In genomic region chr22:46149493-46149997, GRCh38 we compare ENCODE assay signal across 1 cellular context.
TF ChIP-seq lines count a peak whose summit lies in the region.

No MANE protein-coding gene starts in this region.

TF ChIP-seq in HepG2, 621 proteins besides CTCF, POLR2A, EP300 and RAD21 (continued from another document):
- TF ChIP-seq ARID4A (CRISPR knock-in tag; IDR thresholded peaks at IDR 0.05; ENCODE audit: borderline replicate concordance) (peak; percentile 44; the same call in 1 of the 2 replicates), ZNF577 (CRISPR knock-in tag; IDR thresholded peaks at IDR 0.05; ENCODE audit: borderline replicate concordance, low read depth) (no peak), ZNF747 (CRISPR knock-in tag; IDR thresholded peaks at IDR 0.05; ENCODE audit: borderline replicate concordance) (0 out of 2 replicates have a peak, but pooled peaks have one; percentile 28), GATAD1 (CRISPR knock-in tag; IDR thresholded peaks at IDR 0.05) (no peak), POLR2G (IDR thresholded peaks at IDR 0.05; ENCODE audit: low read depth, low read length) (0 out of 2 replicates have a peak, but pooled peaks have one; percentile 49), ASH2L (IDR thresholded peaks at IDR 0.05; ENCODE audit: insufficient read length, low read depth, low read length) (peak; percentile 26), SPEN (CRISPR knock-in tag; IDR thresholded peaks at IDR 0.05; ENCODE audit: low read depth) (0 out of 2 replicates have a peak, but pooled peaks have one; percentile 16), KMT2B (CRISPR knock-in tag; IDR thresholded peaks at IDR 0.05) (0 out of 2 replicates have a peak, but pooled peaks have one; percentile 38), UBTF (CRISPR knock-in tag; IDR thresholded peaks at IDR 0.05) (peak; percentile 63), ZFX (CRISPR knock-in tag; IDR thresholded peaks at IDR 0.05; ENCODE audit: low read depth) (peak; percentile 11; the same call in 1 of the 2 replicates), ELF3 (CRISPR knock-in tag; IDR thresholded peaks at IDR 0.05) (0 out of 2 replicates have a peak, but pooled peaks have one; percentile 3), ZNF670 (CRISPR knock-in tag; IDR thresholded peaks at IDR 0.05; ENCODE audit: borderline replicate concordance) (0 out of 2 replicates have a peak, but pooled peaks have one; percentile 48), ZBTB43 (CRISPR knock-in tag; conservative IDR thresholded peaks at IDR 0.05) (no peak), ZNF383 (CRISPR knock-in tag; IDR thresholded peaks at IDR 0.05; ENCODE audit: borderline replicate concordance) (0 out of 2 replicates have a peak, but pooled peaks have one; percentile 19), AGO2 (optimal IDR thresholded peaks at IDR 0.05; ENCODE audit: low read depth, low read length) (peak; percentile 60), ZZZ3 (CRISPR knock-in tag; IDR thresholded peaks at IDR 0.05; ENCODE audit: borderline replicate concordance) (no peak), AHR (CRISPR knock-in tag; IDR thresholded peaks at IDR 0.05) (peak; percentile 23; the same call in 1 of the 2 replicates), ZNF274 (CRISPR knock-in tag; IDR thresholded peaks at IDR 0.05) (peak; percentile 68; the same call in 1 of the 2 replicates), ZNF570 (CRISPR knock-in tag; IDR thresholded peaks at IDR 0.05; ENCODE audit: borderline replicate concordance) (no peak), IKZF5 (CRISPR knock-in tag; IDR thresholded peaks at IDR 0.05) (0 out of 2 replicates have a peak, but pooled peaks have one; percentile 25), THYN1 (CRISPR knock-in tag; IDR thresholded peaks at IDR 0.05; ENCODE audit: borderline replicate concordance, low read depth) (no peak), HNRNPLL (IDR thresholded peaks at IDR 0.05; ENCODE audit: low read depth, low read length, poor library complexity, severe bottlenecking) (peak; percentile 41), MIER3 (CRISPR knock-in tag; IDR thresholded peaks at IDR 0.05; ENCODE audit: borderline replicate concordance) (0 out of 2 replicates have a peak, but pooled peaks have one; percentile 31), ZNF616 (CRISPR knock-in tag; IDR thresholded peaks at IDR 0.05; ENCODE audit: low read depth) (0 out of 2 replicates have a peak, but pooled peaks have one; percentile 60), RBFOX2 (IDR thresholded peaks at IDR 0.05; ENCODE audit: low read depth, low read length) (peak; percentile 68; the same call in 1 of the 2 replicates), ZNF124 (CRISPR knock-in tag; IDR thresholded peaks at IDR 0.05) (peak; percentile 21; the same call in 1 of the 2 replicates), HIC2 (CRISPR knock-in tag; IDR thresholded peaks at IDR 0.05; ENCODE audit: low read depth) (peak; percentile 44; the same call in 1 of the 2 replicates), ZNF547 (CRISPR knock-in tag; IDR thresholded peaks at IDR 0.05) (0 out of 2 replicates have a peak, but pooled peaks have one; percentile 12), ZFP82 (CRISPR knock-in tag; IDR thresholded peaks at IDR 0.05; ENCODE audit: borderline replicate concordance) (peak; percentile 44; the same call in 1 of the 2 replicates), ZNF687 (CRISPR knock-in tag; IDR thresholded peaks at IDR 0.05) (peak; percentile 52; the same call in 1 of the 2 replicates), HDAC1 (CRISPR knock-in tag; IDR thresholded peaks at IDR 0.05) (peak; percentile 82), ZNF292 (CRISPR knock-in tag; IDR thresholded peaks at IDR 0.05; ENCODE audit: borderline replicate concordance, low read depth) (0 out of 2 replicates have a peak, but pooled peaks have one; percentile 26), GRHL1 (CRISPR knock-in tag; conservative IDR thresholded peaks at IDR 0.05) (no peak), PHF20 (CRISPR knock-in tag; IDR thresholded peaks at IDR 0.05) (no peak), NFYB (CRISPR knock-in tag; IDR thresholded peaks at IDR 0.05) (0 out of 2 replicates have a peak, but pooled peaks have one; percentile 1), NR2F6 (IDR thresholded peaks at IDR 0.05) (no peak), NR2F6 (CRISPR knock-in tag; IDR thresholded peaks at IDR 0.05) (peak; percentile 10; the same call in 1 of the 2 replicates), KLF16 (CRISPR knock-in tag; IDR thresholded peaks at IDR 0.05) (0 out of 4 replicates have a peak, but pooled peaks of 1 of the 2 experiments have one; percentile 6), HNRNPL (IDR thresholded peaks at IDR 0.05; ENCODE audit: low read depth, low read length) (peak; percentile 92; the same call in 1 of the 2 replicates)
TF ChIP-seq in HepG2: peak in this region for 36.
